In genomic region chr1:30194741-30195423, GRCh38 we compare ENCODE assay signal across 22 cellular contexts.
DNase-seq lines count a peak whose midpoint lies in the region; ATAC-seq, FAIRE-seq and TF ChIP-seq lines count a peak whose summit lies in the region.
"Had no signal": no experiment of that assay in that cellular context is flagged by ENCODE, and none has a peak within 500 bp of the region (broad histone marks: within the 10 kb centered on the region; RNA-seq: fewer than 3 reads in every experiment).

No MANE protein-coding gene starts in this region.

- H3K27me3 ChIP-seq in HepG2 (ENCODE audit: control insufficient read depth in 1 of 2, insufficient read depth in 2 of 2, low read length in 2 of 2) (no peaks in the 10 kb centered on the region), right lobe of liver (no peaks in the 10 kb centered on the region), vagina (no peaks in the 10 kb centered on the region)
- H3K27me3 ChIP-seq: BE2C had no signal

- H3K9me3 ChIP-seq in HepG2 (ENCODE audit: low read length): no peaks in the 10 kb centered on the region
- H3K9me3 ChIP-seq in right lobe of liver: no peaks in the 10 kb centered on the region
- H3K9me3 ChIP-seq in vagina: no peaks in the 10 kb centered on the region
- H3K9me3 ChIP-seq: A549, BE2C, Caco-2 had no signal

- H3K4me1 ChIP-seq in HepG2 (ENCODE audit: insufficient read depth, low read length) (0 out of 2 replicates have a peak, but pooled peaks cover 7% of the 10 kb centered on the region), right lobe of liver (no peaks in the 10 kb centered on the region), vagina (peaks cover 27% of the 10 kb centered on the region)
- H3K4me1 ChIP-seq: A549, BE2C, Caco-2 had no signal

- POLR2A ChIA-PET in HepG2 (lab: Yijun Ruan, JAX): no interaction called here

- H3K4me3 ChIP-seq in HepG2 (replicated peaks in 1 of 3; ENCODE audit: insufficient read depth in 1 of 3, low read depth in 2 of 3, low read length in 3 of 3) (no peak overlapping the region), right lobe of liver (no peak overlapping the region), vagina (no peak overlapping the region)
- H3K4me3 ChIP-seq: A549, PC-9 had no signal

- BruUV-seq in HepG2 (replicated peaks; lab: Mats Ljungman, UMichigan): no TSS peak

- ATAC-seq in HepG2 (peak; percentile 64), right lobe of liver (no peak), HG03442 (IDR thresholded peaks at IDR 0.05; ENCODE audit: unreplicated experiment) (no peak)
- ATAC-seq: A549, HCT116, SK-N-SH treated with all-trans-retinoic acid at 6 μM for 48 hours had no signal

- DNase-seq in HepG2 (ENCODE audit: low spot score) (peak; percentile 3), right lobe of liver (no peak), SHP77 treated with DMSO at 0.1 percent for 48 hours (lab: John Stamatoyannopoulos, UW) (peak; percentile 65), iPS-NIHi7 (ENCODE audit: extremely low spot score) (peak; percentile 4), vagina (ENCODE audit: extremely low spot score in 2 of 2) (peak in 1 of 2 donors; percentile 58), NCI-H82 (lab: John Stamatoyannopoulos, UW) (no peak), HuH-7 (ENCODE audit: low spot score) (no peak)
- DNase-seq: BE2C; Caco-2; CD4-positive, alpha-beta T cell; DMS 273 treated with DMSO at 0.1 percent for 48 hours; DMS79 treated with DMSO at 0.1 percent for 48 hours; Kasumi-1; NCI-H1694 treated with DMSO at 0.1 percent for 48 hours; PC-9; RPMI8226; SIG-M5 had no signal

- no peak for TF ChIP-seq CTCF in HepG2 (CRISPR knock-in tag; IDR thresholded peaks at IDR 0.05)
- no peak for TF ChIP-seq CTCF in right lobe of liver (IDR thresholded peaks at IDR 0.05)
- no peak for TF ChIP-seq CTCF in vagina (IDR thresholded peaks at IDR 0.05)

- no peak overlapping the region for H3K4me2 ChIP-seq in HepG2 (ENCODE audit: low read depth, low read length)
- H3K4me2 ChIP-seq: A549, PC-9 had no signal

- H4K20me1 ChIP-seq in HepG2 (ENCODE audit: insufficient read depth, low read length): no peaks in the 10 kb centered on the region

- no peak for TF ChIP-seq EP300 in HepG2 (IDR thresholded peaks at IDR 0.05; ENCODE audit: low read depth in 2 of 2, low read length in 2 of 2)
- no peak for TF ChIP-seq EP300 in HepG2 (CRISPR knock-in tag; IDR thresholded peaks at IDR 0.05; ENCODE audit: borderline replicate concordance)

- CTCF ChIA-PET in HepG2 (lab: Yijun Ruan, JAX; ENCODE audit: low intra/inter-chr PET ratio, low total read pairs): no interaction called here

- H2AFZ ChIP-seq in HepG2 (ENCODE audit: low read length): no peak overlapping the region
- H2AFZ ChIP-seq: PC-9 had no signal

- H3K36me3 ChIP-seq in HepG2 (replicated peaks in 1 of 2; ENCODE audit: control insufficient read depth in 1 of 2, insufficient read depth in 2 of 2, low read length in 2 of 2): no peaks in the 10 kb centered on the region
- H3K36me3 ChIP-seq in right lobe of liver: no peaks in the 10 kb centered on the region
- H3K36me3 ChIP-seq in vagina: no peaks in the 10 kb centered on the region
- H3K36me3 ChIP-seq: BE2C had no signal

- no peak for FAIRE-seq in HepG2 (lab: Jason Lieb, UNC)
- FAIRE-seq: A549, H1 had no signal

- TF ChIP-seq POLR2A in HepG2 (IDR thresholded peaks at IDR 0.05; ENCODE audit: insufficient read depth in 1 of 2, low read depth in 2 of 2, low read length in 2 of 2) (no peak), right lobe of liver (IDR thresholded peaks at IDR 0.05) (no peak), vagina (IDR thresholded peaks at IDR 0.05) (no peak)

- 23% methylated on average over 8 of the region's 8 CpGs for WGBS in HepG2 (ENCODE audit: low lambda C conversion rate)
- 53% methylated on average over 5 of the region's 8 CpGs for WGBS in right lobe of liver (ENCODE audit: insufficient coverage, low coverage, low lambda C conversion rate, missing lambda C conversion rate)

- intact Hi-C loops in HepG2 (cut with micrococcal nuclease; ENCODE audit: unreplicated experiment) (no loop called here), right lobe of liver (cut with DNase I) (no loop called here), vagina (cut with DNase I) (no loop called here)

- no peak for TF ChIP-seq RAD21 in HepG2 (CRISPR knock-in tag; IDR thresholded peaks at IDR 0.05)

- no peaks in the 10 kb centered on the region for H3K79me2 ChIP-seq in HepG2 (ENCODE audit: insufficient read depth, low read length)

- no peak overlapping the region for H3K9ac ChIP-seq in HepG2 (ENCODE audit: insufficient read depth, low read depth, low read length)

- H3K27ac ChIP-seq in HepG2 (ENCODE audit: extremely low read length, insufficient read depth, low read length): no peak overlapping the region
- no peak overlapping the region for H3K27ac ChIP-seq in right lobe of liver
- H3K27ac ChIP-seq in vagina: peak overlapping the region; percentile 75
- H3K27ac ChIP-seq: A549, PC-9 had no signal

- in situ Hi-C loops in HepG2 (cut with HindIII; ENCODE audit: extremely low pct_ligation_motif_present, low pct_unique_long_range_greater_than_20kb): no loop called here

TF ChIP-seq in HepG2, 621 proteins besides CTCF, POLR2A, EP300 and RAD21:
- no peak for TF ChIP-seq KAT8 (CRISPR knock-in tag; IDR thresholded peaks at IDR 0.05)
- no peak for TF ChIP-seq MTF2 (CRISPR knock-in tag; IDR thresholded peaks at IDR 0.05; ENCODE audit: borderline replicate concordance)
- TF ChIP-seq RBAK (CRISPR knock-in tag; IDR thresholded peaks at IDR 0.05): no peak
- 0 out of 2 replicates have a peak, but pooled peaks have one; percentile 8 for TF ChIP-seq SP5 (CRISPR knock-in tag; IDR thresholded peaks at IDR 0.05; ENCODE audit: borderline replicate concordance, low read depth)
- TF ChIP-seq ZNF770 (CRISPR knock-in tag; IDR thresholded peaks at IDR 0.05): peak; percentile 51; the same call in 1 of the 2 replicates

Comparison
In these comparisons a context has a peak if more than half of its experiments do, and no peak if none do; other contexts are left out.
1. DNase-seq: peak in HepG2 (single experiment), SHP77 treated with DMSO at 0.1 percent for 48 hours (single experiment) and iPS-NIHi7 (single experiment); none in right lobe of liver (0 of 3), NCI-H82 (single experiment) and HuH-7 (single experiment).